ENCODE assay signal across 8 cellular contexts in genomic region chr5:163458778-163459405, GRCh38. TPM values are rescaled to one million over a fixed set of nuclear protein-coding genes. Genes with fewer than 3 reads are reported as not detected.
DNase-seq lines count a peak whose midpoint lies in the region; ATAC-seq and TF ChIP-seq lines count a peak whose summit lies in the region.

No MANE protein-coding gene starts in this region.

- intact Hi-C loops in naive thymus-derived CD4-positive, alpha-beta T cell (cut with micrococcal nuclease): loop anchor here (1.0 kb wide), 2 partner anchors 9 to 10 kb away; no protein-coding TSS in a partner anchor

- H3K4me2 ChIP-seq in BLaER1 treated with 17β-estradiol and CSF1 and Interleukin-3, amounts not matched to agents 10 nM and 100 nM: peak overlapping the region; percentile 84 to 95 (median 90)

- H3K4me3 ChIP-seq in BLaER1 treated with 17β-estradiol and CSF1 and Interleukin-3, amounts not matched to agents 10 nM and 100 nM: peak overlapping the region; percentile 64 to 83 (median 76)
- H3K4me3 ChIP-seq in cardiac fibroblast (replicated peaks in 1 of 2; ENCODE audit: low read depth in 2 of 2, low read length in 2 of 2): peak overlapping the region; percentile 74 to 80
- peak overlapping the region; percentile 91 for H3K4me3 ChIP-seq in naive thymus-derived CD4-positive, alpha-beta T cell (ENCODE audit: low read length)

- H3K4me1 ChIP-seq in BLaER1 treated with 17β-estradiol and CSF1 and Interleukin-3, amounts not matched to agents 10 nM and 100 nM: peaks cover 18 to 36% (median 28%) of the 10 kb centered on the region in 10 experiments
- H3K4me1 ChIP-seq in naive thymus-derived CD4-positive, alpha-beta T cell (ENCODE audit: control insufficient read depth in 2 of 2, insufficient read depth in 2 of 2, low read length in 2 of 2): peaks cover 8 to 23% of the 10 kb centered on the region in 2 donors

- H3K36me3 ChIP-seq in BLaER1 treated with 17β-estradiol and CSF1 and Interleukin-3, amounts not matched to agents 10 nM and 100 nM: peaks cover 21 to 35% (median 31%) of the 10 kb centered on the region in 11 experiments
- peaks cover 0 to 13% (median 7%) of the 10 kb centered on the region in 3 experiments for H3K36me3 ChIP-seq in naive thymus-derived CD4-positive, alpha-beta T cell (ENCODE audit: control insufficient read depth in 2 of 3, insufficient read depth in 3 of 3, low read length in 3 of 3)

- peaks cover 21 to 66% (median 58%) of the 10 kb centered on the region in 7 donors for H3K4me1 Mint-ChIP-seq in naive thymus-derived CD4-positive, alpha-beta T cell

- H3K4me3 Mint-ChIP-seq in naive thymus-derived CD4-positive, alpha-beta T cell: peak overlapping the region; percentile 90 to 99 (median 97)

- H3K9me3 ChIP-seq in BLaER1 treated with 17β-estradiol and CSF1 and Interleukin-3, amounts not matched to agents 10 nM and 100 nM (replicated peaks in 1 of 11): no peaks in the 10 kb centered on the region
- H3K9me3 ChIP-seq in naive thymus-derived CD4-positive, alpha-beta T cell (ENCODE audit: control insufficient read depth in 2 of 3, low read length in 3 of 3): no peaks in the 10 kb centered on the region

- no peak for ATAC-seq in naive thymus-derived CD4-positive, alpha-beta T cell
- no peak for ATAC-seq in HG02852 (IDR thresholded peaks at IDR 0.05; ENCODE audit: unreplicated experiment)
- no peak for ATAC-seq in GM19452 (IDR thresholded peaks at IDR 0.05; ENCODE audit: unreplicated experiment)

- peak; percentile 25 to 46 for DNase-seq in Kasumi-1 (lab: John Stamatoyannopoulos, UW)
- no peak for DNase-seq in cardiac fibroblast (ENCODE audit: low read depth in 2 of 2)
- no peak for DNase-seq in naive thymus-derived CD4-positive, alpha-beta T cell
- DNase-seq in NCI-H345 (lab: John Stamatoyannopoulos, UW): no peak
- no peak for DNase-seq in NCI-H2171 (lab: John Stamatoyannopoulos, UW)

- H3K27ac Mint-ChIP-seq in naive thymus-derived CD4-positive, alpha-beta T cell: peak overlapping the region; percentile 99 to 100 (median 99)

- no peaks in the 10 kb centered on the region for H3K27me3 Mint-ChIP-seq in naive thymus-derived CD4-positive, alpha-beta T cell

- peaks cover 9 to 23% (median 21%) of the 10 kb centered on the region in 5 donors for H3K36me3 Mint-ChIP-seq in naive thymus-derived CD4-positive, alpha-beta T cell

- no peaks in the 10 kb centered on the region for H3K27me3 ChIP-seq in BLaER1 treated with 17β-estradiol and CSF1 and Interleukin-3, amounts not matched to agents 10 nM and 100 nM
- H3K27me3 ChIP-seq in naive thymus-derived CD4-positive, alpha-beta T cell (ENCODE audit: control insufficient read depth in 2 of 2, insufficient read depth in 2 of 2, low read length in 2 of 2): no peaks in the 10 kb centered on the region

- H3K9me3 Mint-ChIP-seq in naive thymus-derived CD4-positive, alpha-beta T cell: peaks cover 0 to 6% (median 0%) of the 10 kb centered on the region in 11 donors

- no peak for TF ChIP-seq CTCF in cardiac fibroblast (IDR thresholded peaks at IDR 0.05; ENCODE audit: low read depth, low read length)

- H3K9ac ChIP-seq in BLaER1 treated with 17β-estradiol and CSF1 and Interleukin-3, amounts not matched to agents 10 nM and 100 nM: peak overlapping the region; percentile 88 to 98 (median 94)

- H3K27ac ChIP-seq in BLaER1 treated with 17β-estradiol and CSF1 and Interleukin-3, amounts not matched to agents 10 nM and 100 nM: peak overlapping the region; percentile 89 to 99 (median 96); a peak in 21 of 22 replicates
- peak overlapping the region; percentile 98 for H3K27ac ChIP-seq in naive thymus-derived CD4-positive, alpha-beta T cell (ENCODE audit: low read depth, low read length)

- no peaks in the 10 kb centered on the region for H4K20me1 ChIP-seq in BLaER1 treated with 17β-estradiol and CSF1 and Interleukin-3, amounts not matched to agents 10 nM and 100 nM

- CTCF ChIA-PET in naive thymus-derived CD4-positive, alpha-beta T cell (lab: Charles Lee): interaction anchor here (0.9 to 2.0 kb wide), 5 partner anchors 9 to 50 kb away, joined by 3 to 7 read pairs (median 4); partner anchors contain the start of gene CCNG1

- POLR2A ChIA-PET in naive thymus-derived CD4-positive, alpha-beta T cell (lab: Charles Lee): interaction anchor here (0.8 to 9.7 kb wide), 11 partner anchors 8 to 58 kb away, joined by 3 to 238 read pairs (median 6); partner anchors contain the start of genes CCNG1 and MAT2B

RNA-seq across cellular contexts. Expression of gene NUDCD2, which starts 1.0 kb away (rescaled TPM):
- 10 to 100 TPM; 17.9 to 34.0 (median 27.1) TPM for total RNA-seq in naive thymus-derived CD4-positive, alpha-beta T cell
- 10 to 100 TPM; 58.8 to 62.8 TPM for polyA plus RNA-seq in naive thymus-derived CD4-positive, alpha-beta T cell

RNA-seq across cellular contexts. Expression of gene HMMR, which starts 1.5 kb away (rescaled TPM):
- 10 to 100 TPM in 1 of 5 experiments, under 1 TPM in 3, not detected in 1; 0.37 to 34.0 (median 0.55) TPM for total RNA-seq in naive thymus-derived CD4-positive, alpha-beta T cell
- not detected for polyA plus RNA-seq in naive thymus-derived CD4-positive, alpha-beta T cell

RNA-seq across cellular contexts. Expression of gene CCNG1, which starts 21.5 kb away (rescaled TPM):
- total RNA-seq in naive thymus-derived CD4-positive, alpha-beta T cell: 100 to 1,000 TPM in 3 of 5 experiments, 10 to 100 TPM in 2; 86.0 to 150 (median 116) TPM
- 100 to 1,000 TPM; 143 to 154 TPM for polyA plus RNA-seq in naive thymus-derived CD4-positive, alpha-beta T cell

RNA-seq across cellular contexts. Expression of gene MAT2B, which starts 46.5 kb away (rescaled TPM):
- 100 to 1,000 TPM in 3 of 5 experiments, 10 to 100 TPM in 2; 47.7 to 127 (median 112) TPM for total RNA-seq in naive thymus-derived CD4-positive, alpha-beta T cell
- polyA plus RNA-seq in naive thymus-derived CD4-positive, alpha-beta T cell: 100 to 1,000 TPM; 231 to 322 TPM

Comparison
In these comparisons a context has a peak if more than half of its experiments do, and no peak if none do; other contexts are left out.
1. DNase-seq: peak in Kasumi-1 (2 of 2); none in cardiac fibroblast (0 of 2), naive thymus-derived CD4-positive, alpha-beta T cell (0 of 9), NCI-H345 (single experiment) and NCI-H2171 (single experiment).
2. Peak in every context shown above with its lines, with median percentiles within 50 percentile points of each other: H3K4me3 ChIP-seq.